ENCODE assay signal across 25 cellular contexts in the genomic region with DNA sequence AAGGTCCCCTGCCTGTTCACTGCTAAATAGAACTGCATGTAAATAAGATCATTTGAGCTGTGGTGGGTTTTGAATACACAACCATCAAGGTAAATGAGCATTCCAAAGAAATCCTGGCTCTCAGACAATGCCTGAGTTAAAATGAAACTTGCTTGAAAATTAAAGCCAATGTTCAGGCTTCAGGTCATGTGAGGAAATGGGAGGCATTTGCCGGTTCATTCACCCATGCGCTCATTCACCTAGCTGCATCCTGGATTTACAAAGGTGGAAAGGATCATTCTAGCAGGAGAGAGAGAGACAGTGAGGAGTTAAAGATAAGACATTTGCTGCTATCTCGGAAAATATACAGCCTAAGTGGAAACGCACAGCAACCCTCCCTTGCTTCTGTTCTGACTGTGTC.
"Had no signal": no experiment of that assay in that cellular context is flagged by ENCODE, and none has a peak within 500 bp of the region (broad histone marks: within the 10 kb centered on the region; RNA-seq: fewer than 3 reads in every experiment).

No MANE protein-coding gene starts in this region.

- H3K27ac Mint-ChIP-seq: activated CD8-positive, alpha-beta T cell treated with anti-CD3 and anti-CD28 coated beads, Interleukin-2, amount 10 ng/mL, durations not matched to agents 7 days and 5 days; activated naive CD4-positive, alpha-beta T cell treated with anti-CD3 and anti-CD28 coated beads, Interleukin-2, amount 50 U/mL, for 24 hours; activated T-helper 1 cell treated with anti-CD3 and anti-CD28 coated beads, Interleukin-12 subunit alpha, Interleukin-12 subunit beta, Interleukin-2, Interleukin-4 antibody, amounts not matched to agents 30 ng/mL and 10 ng/mL and 1 ng/mL, durations not matched to agents 14 hours and 24 hours and 36 hours; endodermal cell; immature natural killer cell; naive thymus-derived CD4-positive, alpha-beta T cell; stimulated activated effector memory CD8-positive, alpha-beta T cell treated with anti-CD3 and anti-CD28 coated beads, Interleukin-12 subunit alpha, Interleukin-12 subunit beta, amount 100 ng/mL, for 72 hours; stimulated activated naive CD8-positive, alpha-beta T cell treated with anti-CD3 and anti-CD28 coated beads, Interleukin-15, amount 100 ng/mL, for 72 hours; T-helper 2 cell treated with Interferon-gamma antibody and Interleukin-4, amounts not matched to agents 5 μg/mL and 100 μg/mL, for 36 hours had no signal

- H3K4me1 ChIP-seq: foreskin keratinocyte, prostate gland had no signal

- H3K4me1 Mint-ChIP-seq: stimulated activated effector memory CD8-positive, alpha-beta T cell treated with anti-CD3 and anti-CD28 coated beads, Interleukin-12 subunit alpha, Interleukin-12 subunit beta, amount 100 ng/mL, for 72 hours had no signal

- H3K36me3 ChIP-seq: cardiac muscle cell, ovary, prostate gland, right atrium auricular region, tibial nerve, WERI-Rb-1 had no signal

- H3K36me3 Mint-ChIP-seq: activated naive CD4-positive, alpha-beta T cell treated with anti-CD3 and anti-CD28 coated beads, Interleukin-2, amount 50 U/mL, for 24 hours; immature natural killer cell; naive thymus-derived CD4-positive, alpha-beta T cell; stimulated activated effector memory CD8-positive, alpha-beta T cell treated with anti-CD3 and anti-CD28 coated beads, Interleukin-12 subunit alpha, Interleukin-12 subunit beta, amount 100 ng/mL, for 72 hours had no signal

- H3K27me3 ChIP-seq: body of pancreas, foreskin keratinocyte, ovary, right atrium auricular region, tibial nerve had no signal

- H3K4me3 Mint-ChIP-seq: activated CD8-positive, alpha-beta T cell treated with anti-CD3 and anti-CD28 coated beads, Interleukin-2, amount 10 ng/mL, durations not matched to agents 7 days and 5 days; activated naive CD4-positive, alpha-beta T cell treated with anti-CD3 and anti-CD28 coated beads, Interleukin-2, amount 50 U/mL, for 24 hours; activated T-helper 1 cell treated with anti-CD3 and anti-CD28 coated beads, Interleukin-12 subunit alpha, Interleukin-12 subunit beta, Interleukin-2, Interleukin-4 antibody, amounts not matched to agents 30 ng/mL and 10 ng/mL and 1 ng/mL, durations not matched to agents 14 hours and 24 hours and 36 hours; endodermal cell; immature natural killer cell; naive thymus-derived CD4-positive, alpha-beta T cell; stimulated activated effector memory CD8-positive, alpha-beta T cell treated with anti-CD3 and anti-CD28 coated beads, Interleukin-12 subunit alpha, Interleukin-12 subunit beta, amount 100 ng/mL, for 72 hours; stimulated activated naive CD8-positive, alpha-beta T cell treated with anti-CD3 and anti-CD28 coated beads, Interleukin-15, amount 100 ng/mL, for 72 hours; T-helper 2 cell treated with Interferon-gamma antibody and Interleukin-4, amounts not matched to agents 5 μg/mL and 100 μg/mL, for 36 hours had no signal

- DNase-seq: activated CD4-positive, alpha-beta T cell treated with anti-CD3 and anti-CD28 coated beads for 1 hour; activated CD4-positive, alpha-beta T cell treated with anti-CD3 and anti-CD28 coated beads, Interleukin-2, amount 50 U/mL, for 1 hour; activated CD8-positive, alpha-beta T cell treated with anti-CD3 and anti-CD28 coated beads, Interleukin-2, amount 10 ng/mL, durations not matched to agents 7 days and 5 days; activated gamma-delta T cell; anterior cingulate cortex; cortex of kidney; endodermal cell; foreskin keratinocyte; immature natural killer cell; kidney glomerular epithelial cell; naive thymus-derived CD4-positive, alpha-beta T cell; ovary; stimulated activated CD4-positive, alpha-beta T cell treated with anti-CD3 and anti-CD28 coated beads, Interleukin-12 subunit alpha, Interleukin-12 subunit beta, amount 100 ng/mL, for 4 hours; stimulated activated naive CD8-positive, alpha-beta T cell treated with anti-CD3 and anti-CD28 coated beads, Interleukin-15, amount 100 ng/mL, for 72 hours; WERI-Rb-1 had no signal

- H3K9me3 ChIP-seq: body of pancreas, ovary, prostate gland, right atrium auricular region, tibial nerve had no signal

- H3K4me3 ChIP-seq: body of pancreas, cardiac muscle cell, ovary, prostate gland, right atrium auricular region, tibial nerve had no signal

- ATAC-seq: activated CD8-positive, alpha-beta T cell treated with anti-CD3 and anti-CD28 coated beads, Interleukin-2, amount 10 ng/mL, durations not matched to agents 7 days and 5 days; body of pancreas; foreskin keratinocyte; naive thymus-derived CD4-positive, alpha-beta T cell; stimulated activated effector memory CD8-positive, alpha-beta T cell treated with anti-CD3 and anti-CD28 coated beads, Interleukin-12 subunit alpha, Interleukin-12 subunit beta, amount 100 ng/mL, for 72 hours; stimulated activated naive CD8-positive, alpha-beta T cell treated with anti-CD3 and anti-CD28 coated beads, Interleukin-15, amount 100 ng/mL, for 72 hours had no signal

- H3K27ac ChIP-seq: body of pancreas, cardiac muscle cell, epithelial cell of prostate, foreskin keratinocyte, ovary, prostate gland, right atrium auricular region, WERI-Rb-1 had no signal

- H3K9me3 Mint-ChIP-seq: activated naive CD4-positive, alpha-beta T cell treated with anti-CD3 and anti-CD28 coated beads, Interleukin-2, amount 50 U/mL, for 24 hours; activated T-helper 1 cell treated with anti-CD3 and anti-CD28 coated beads, Interleukin-12 subunit alpha, Interleukin-12 subunit beta, Interleukin-2, Interleukin-4 antibody, amounts not matched to agents 30 ng/mL and 10 ng/mL and 1 ng/mL, durations not matched to agents 14 hours and 24 hours and 36 hours; endodermal cell; stimulated activated naive CD8-positive, alpha-beta T cell treated with anti-CD3 and anti-CD28 coated beads, Interleukin-15, amount 100 ng/mL, for 72 hours; T-helper 2 cell treated with Interferon-gamma antibody and Interleukin-4, amounts not matched to agents 5 μg/mL and 100 μg/mL, for 36 hours had no signal
